Comparison of ENCODE assay signal across 29 cellular contexts in the genomic region with DNA sequence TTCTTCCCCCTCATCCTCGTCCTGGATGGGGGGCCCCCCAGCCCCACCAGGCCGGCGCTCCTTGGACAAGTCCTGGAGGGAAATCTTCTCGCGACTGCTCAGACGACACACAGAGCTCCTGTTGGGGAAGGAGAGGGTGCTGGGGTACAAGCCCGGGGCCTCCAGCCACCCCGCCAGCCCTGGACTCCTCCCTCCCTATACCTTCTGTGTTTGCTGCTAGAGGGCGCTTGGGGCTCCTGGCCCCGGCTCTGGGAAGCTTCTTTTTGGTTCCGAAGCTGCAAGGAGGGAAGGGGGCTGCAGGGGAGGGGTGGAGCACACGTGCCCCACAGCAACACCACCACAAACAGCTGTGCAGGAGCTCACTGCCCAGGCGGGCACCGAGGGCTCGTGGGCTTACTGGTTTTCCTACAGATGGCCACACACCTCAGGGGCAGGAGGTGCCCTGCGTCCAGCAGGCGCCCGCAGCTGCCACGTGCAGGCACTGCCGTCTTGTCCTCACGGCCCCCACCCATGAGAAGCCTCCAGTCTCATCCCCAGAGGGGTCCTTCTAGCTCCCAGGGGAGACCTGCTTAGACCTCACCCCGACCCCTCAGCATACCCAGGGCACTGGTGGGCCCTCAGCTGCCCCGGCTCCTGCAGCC. TPM values are rescaled to one million over a fixed set of nuclear protein-coding genes. Genes with fewer than 3 reads are reported as not detected.
A peak's percentile ranks its signal among the peaks of the same experiment; 100 is the strongest.
DNase-seq lines count a peak whose midpoint lies in the region; ATAC-seq, FAIRE-seq and TF ChIP-seq lines count a peak whose summit lies in the region.
"Had no signal": no experiment of that assay in that cellular context is flagged by ENCODE, and none has a peak within 500 bp of the region (broad histone marks: within the 10 kb centered on the region; RNA-seq: fewer than 3 reads in every experiment).

No MANE protein-coding gene starts in this region.

- TF ChIP-seq CTCF in HFFc6 (IDR thresholded peaks at IDR 0.05) = peak; percentile 8; the same call in 1 of the 2 replicates
- no peak for TF ChIP-seq CTCF in K562 (IDR thresholded peaks at IDR 0.05 in 2 of 3, conservative IDR thresholded peaks at IDR 0.05 in 1 of 3; ENCODE audit: insufficient read depth in 2 of 3, low read depth in 1 of 3, low read length in 3 of 3)

- H3K4me1 ChIP-seq in K562 (replicated peaks in 1 of 2; ENCODE audit: control insufficient read depth in 2 of 2, insufficient read depth in 2 of 2, low read length in 2 of 2) = peaks cover 0 to 67% of the 10 kb centered on the region in 2 experiments; a peak in 2 of 5 replicates
- H3K4me1 ChIP-seq: uterus had no signal

- no peak for TF ChIP-seq POLR2A in K562 (conservative IDR thresholded peaks at IDR 0.05)

- no peak overlapping the region for H3K27ac Mint-ChIP-seq in HFFc6
- H3K27ac Mint-ChIP-seq: CD14-positive monocyte; natural killer cell treated with Interleukin-12 subunit alpha and Interleukin-12 subunit beta and Interleukin-15 and Interleukin-18, amount 100 ng/mL, for 72 hours; stimulated activated effector memory CD8-positive, alpha-beta T cell treated with anti-CD3 and anti-CD28 coated beads, Interleukin-12 subunit alpha, Interleukin-12 subunit beta, amount 100 ng/mL, for 72 hours had no signal

- H3K27me3 ChIP-seq in K562 (ENCODE audit: control insufficient read depth in 2 of 2, insufficient read depth in 2 of 2, low read length in 2 of 2) = no peaks in the 10 kb centered on the region
- H3K27me3 ChIP-seq: ovary, right atrium auricular region, spleen, uterus had no signal

- no peaks in the 10 kb centered on the region for H4K20me1 ChIP-seq in K562 (replicated peaks; ENCODE audit: control insufficient read depth, insufficient read depth, low read length)

- no peak for FAIRE-seq in K562 (lab: Jason Lieb, UNC)

- H3K4me3 Mint-ChIP-seq in HFFc6 = no peak overlapping the region
- H3K4me3 Mint-ChIP-seq in activated T-cell treated with anti-CD3 and anti-CD28 coated beads, Interleukin-2, amount 50 U/mL, for 4 hours = no peak overlapping the region
- H3K4me3 Mint-ChIP-seq: CD14-positive monocyte; natural killer cell treated with Interleukin-12 subunit alpha and Interleukin-12 subunit beta and Interleukin-15 and Interleukin-18, amount 100 ng/mL, for 72 hours; stimulated activated effector memory CD8-positive, alpha-beta T cell treated with anti-CD3 and anti-CD28 coated beads, Interleukin-12 subunit alpha, Interleukin-12 subunit beta, amount 100 ng/mL, for 72 hours had no signal

- no peaks in the 10 kb centered on the region for H3K27me3 Mint-ChIP-seq in HFFc6 (ENCODE audit: insufficient read depth)
- no peaks in the 10 kb centered on the region for H3K27me3 Mint-ChIP-seq in activated T-cell treated with anti-CD3 and anti-CD28 coated beads, Interleukin-2, amount 50 U/mL, for 4 hours (ENCODE audit: low read depth)
- H3K27me3 Mint-ChIP-seq: natural killer cell treated with Interleukin-12 subunit alpha and Interleukin-12 subunit beta and Interleukin-15 and Interleukin-18, amount 100 ng/mL, for 72 hours had no signal

- in situ Hi-C loops in K562 (cut with MboI) = no loop called here

- DNase-seq in ELF-1 (ENCODE audit: low read depth, low spot score) (peak; percentile 36), HFFc6 (no peak), K562 (ENCODE audit: extremely low read depth in 1 of 4, low spot score in 3 of 4) (no peak), myocyte (ENCODE audit: low read depth) (peak; percentile 22), left lobe of liver (ENCODE audit: low spot score) (no peak), caudate nucleus (lab: John Stamatoyannopoulos, UW) (no peak)
- no peak for DNase-seq in activated T-cell treated with anti-CD3 and anti-CD28 coated beads, Interleukin-2, amount 50 U/mL, for 4 hours
- DNase-seq: activated gamma-delta T cell treated with Interleukin-2 at 50 U/mL for 16 hours; cerebellar nuclear complex; EL; head of caudate nucleus; left ventricle myocardium inferior; midbrain; NCI-H187; NCI-H524 treated with DMSO at 0.1 percent for 48 hours; ovary; spleen; stimulated activated CD4-positive, alpha-beta T cell treated with anti-CD3 and anti-CD28 coated beads, Interleukin-2, amount 100 ng/mL, for 48 hours; T1000; uterus had no signal

- H2AFZ ChIP-seq in K562 (ENCODE audit: low read depth, low read length) = no peak overlapping the region

- intact Hi-C loops in K562 (cut with micrococcal nuclease) = no loop called here

- H3K4me3 ChIP-seq in K562 = no peak overlapping the region
- H3K4me3 ChIP-seq: left ventricle myocardium inferior, ovary, right atrium auricular region, SK-N-MC, spleen, uterus had no signal

- peaks cover 70% of the 10 kb centered on the region for H3K36me3 ChIP-seq in K562 (ENCODE audit: control insufficient read depth, insufficient read depth, low read length)
- H3K36me3 ChIP-seq: ovary, uterus had no signal

- H3K27ac ChIP-seq in K562 (ENCODE audit: extremely low read depth, low read depth, low read length) = no peak overlapping the region
- H3K27ac ChIP-seq in caudate nucleus (ENCODE audit: low read depth, low read length) = no peak overlapping the region
- H3K27ac ChIP-seq: left ventricle myocardium inferior, ovary, right atrium auricular region, SK-N-MC, spleen, uterus had no signal

- H3K4me2 ChIP-seq in K562 (ENCODE audit: insufficient read depth, low read length) = no peak overlapping the region

- no peaks in the 10 kb centered on the region for H3K9me3 Mint-ChIP-seq in HFFc6
- no peaks in the 10 kb centered on the region for H3K9me3 Mint-ChIP-seq in activated T-cell treated with anti-CD3 and anti-CD28 coated beads, Interleukin-2, amount 50 U/mL, for 4 hours
- H3K9me3 Mint-ChIP-seq: natural killer cell treated with Interleukin-12 subunit alpha and Interleukin-12 subunit beta and Interleukin-15 and Interleukin-18, amount 100 ng/mL, for 72 hours; stimulated activated effector memory CD8-positive, alpha-beta T cell treated with anti-CD3 and anti-CD28 coated beads, Interleukin-12 subunit alpha, Interleukin-12 subunit beta, amount 100 ng/mL, for 72 hours had no signal

- H3K36me3 Mint-ChIP-seq in HFFc6 (ENCODE audit: low read depth) = no peaks in the 10 kb centered on the region
- H3K36me3 Mint-ChIP-seq in activated T-cell treated with anti-CD3 and anti-CD28 coated beads, Interleukin-2, amount 50 U/mL, for 4 hours (ENCODE audit: insufficient read depth) = peaks cover 7% of the 10 kb centered on the region
- H3K36me3 Mint-ChIP-seq: natural killer cell treated with Interleukin-12 subunit alpha and Interleukin-12 subunit beta and Interleukin-15 and Interleukin-18, amount 100 ng/mL, for 72 hours had no signal

- no peaks in the 10 kb centered on the region for H3K9me3 ChIP-seq in K562 (replicated peaks; ENCODE audit: control insufficient read depth, insufficient read depth, low read depth, low read length)
- H3K9me3 ChIP-seq: left ventricle myocardium inferior, ovary, right atrium auricular region, spleen, uterus had no signal

- TSS peak; percentile 46 for BruUV-seq in K562 (replicated peaks; lab: Mats Ljungman, UMichigan)

- no peaks in the 10 kb centered on the region for H3K4me1 Mint-ChIP-seq in HFFc6 (ENCODE audit: low read depth)
- H3K4me1 Mint-ChIP-seq in activated T-cell treated with anti-CD3 and anti-CD28 coated beads, Interleukin-2, amount 50 U/mL, for 4 hours (ENCODE audit: low read depth) = no peaks in the 10 kb centered on the region

- POLR2A ChIA-PET in K562 (lab: Yijun Ruan, JAX) = interaction anchor here (1.1 kb wide), 1 partner anchor 10 kb away, joined by 4 read pairs; no protein-coding TSS in a partner anchor

- ATAC-seq in K562 (peak; percentile 44; the same call in 1 of the 3 replicates), left lobe of liver (no peak)
- no peak for ATAC-seq in activated T-cell treated with anti-CD3 and anti-CD28 coated beads, Interleukin-2, amount 50 U/mL, for 4 hours
- ATAC-seq: natural killer cell treated with Interleukin-12 subunit alpha and Interleukin-12 subunit beta and Interleukin-15 and Interleukin-18, amount 100 ng/mL, for 72 hours; stimulated activated effector memory CD8-positive, alpha-beta T cell treated with anti-CD3 and anti-CD28 coated beads, Interleukin-12 subunit alpha, Interleukin-12 subunit beta, amount 100 ng/mL, for 72 hours had no signal

- no peak for TF ChIP-seq EP300 in K562 (IDR thresholded peaks at IDR 0.05; ENCODE audit: low read length)

- H3K9me1 ChIP-seq in K562 (ENCODE audit: control insufficient read depth, insufficient read depth, low read length) = peaks cover 3% of the 10 kb centered on the region

- no peak overlapping the region; a peak in 1 of 4 replicates for H3K9ac ChIP-seq in K562 (ENCODE audit: insufficient read depth in 1 of 2, low read depth in 2 of 2, low read length in 2 of 2)

- CTCF ChIA-PET in K562 (lab: Yijun Ruan, JAX; ENCODE audit: low intra/inter-chr PET ratio) = no interaction called here

- TF ChIP-seq RAD21 in K562 (CRISPR knock-in tag; conservative IDR thresholded peaks at IDR 0.05 in 1 of 2, IDR thresholded peaks at IDR 0.05 in 1 of 2) = no peak

- WGBS in K562 (ENCODE audit: insufficient coverage, low coverage, missing lambda C conversion rate) = 79% methylated on average over 9 of the region's 23 CpGs

- peaks cover 2% of the 10 kb centered on the region; the same call in 1 of the 3 replicates for H3K79me2 ChIP-seq in K562 (ENCODE audit: control insufficient read depth, insufficient read depth, low read length)

RNA-seq across cellular contexts. Expression of a gene that starts 20.5 kb away (rescaled TPM):
- under 1 TPM in 5 of 6 experiments, not detected in 1; 0.55 to 0.94 (median 0.64) TPM for total RNA-seq in HFFc6 (2021; fragmentation: NEBNext Ultra II Directional; extraction: Animal tissue kit (Norgen Biotek cat#: 25700))
- total RNA-seq in K562 (2011; cell fraction: chromatin; rRNA removed; ENCODE audit: low replicate concordance) = 21.2 and 53.9 TPM in 2 replicates
- total RNA-seq in K562 (2011; cell fraction: nucleolus; rRNA removed) = 25.4 and 29.5 TPM in 2 replicates
- total RNA-seq in K562 (2011; cell fraction: nucleoplasm; rRNA removed) = 24.6 and 30.8 TPM in 2 replicates
- total RNA-seq in K562 (2014; rRNA removed) = 18.1 and 21.3 TPM in 2 replicates
- total RNA-seq in K562 (2014; rRNA removed; fragmentation: Illumina TruSeq; extraction: Trizol) = 6.8 and 8.0 TPM in 2 replicates
- 9.6 and 11.5 TPM in 2 replicates for total RNA-seq in K562 (2015; rRNA removed; fragmentation: Illumina TruSeq; extraction: Trizol)
- total RNA-seq in K562 (2021) = 17.3 and 18.9 TPM in 2 replicates
- polyA plus RNA-seq in K562 (2011; rRNA removed) = 11.9 and 13.2 TPM in 2 replicates
- polyA plus RNA-seq in K562 (2011; cell fraction: cytosol; rRNA removed) = 9.1 and 15.2 TPM in 2 replicates
- polyA plus RNA-seq in K562 (2011; cell fraction: nucleus; rRNA removed) = 39.1 and 62.6 TPM in 2 replicates
- 22.7 and 23.7 TPM in 2 replicates for polyA plus RNA-seq in K562 (2012)
- 13.5 and 14.0 TPM in 2 replicates for polyA plus RNA-seq in K562 (2014; fragmentation: Illumina TruSeq; extraction: Trizol)
- under 1 TPM; 0.35 to 0.59 TPM for polyA plus RNA-seq in K562 (2014; fragmentation: Nextera tagmentation; extraction: Ambion mirVana)
- 15.9 and 22.1 TPM in 2 replicates for polyA plus RNA-seq in K562 (2014; rRNA removed)
- 3.1 and 7.7 TPM in 2 replicates for polyA minus RNA-seq in K562 (2011; rRNA and poly(A)+ RNA removed)
- 5.2 and 6.4 TPM in 2 replicates for polyA minus RNA-seq in K562 (2011; cell fraction: cytosol; rRNA and poly(A)+ RNA removed)
- 10.0 and 12.8 TPM in 2 replicates for polyA minus RNA-seq in K562 (2011; cell fraction: nucleus; rRNA and poly(A)+ RNA removed)
- 0.78 and 1.4 TPM in 2 replicates for total RNA-seq in myocyte
- 2.2 TPM for polyA plus RNA-seq in myocyte (2012)
- 0.53 TPM for total RNA-seq in left lobe of liver
- 1 to 10 TPM in 1 of 3 donors, under 1 TPM in 2; 0.53 to 1.2 (median 0.87) TPM for total RNA-seq in activated T-cell treated with anti-CD3 and anti-CD28 coated beads, Interleukin-2, amount 50 U/mL, for 4 hours

RNA-seq across cellular contexts. Expression of a gene that starts 21.3 kb away (rescaled TPM):
- total RNA-seq in HFFc6 (2021; fragmentation: NEBNext Ultra II Directional; extraction: Animal tissue kit (Norgen Biotek cat#: 25700)) = 10 to 100 TPM; 82.7 to 96.0 (median 91.9) TPM
- total RNA-seq in K562 (2011; cell fraction: chromatin; rRNA removed; ENCODE audit: low replicate concordance) = 103 and 282 TPM in 2 replicates
- 185 and 189 TPM in 2 replicates for total RNA-seq in K562 (2011; cell fraction: nucleolus; rRNA removed)
- total RNA-seq in K562 (2011; cell fraction: nucleoplasm; rRNA removed) = 126 and 131 TPM in 2 replicates
- total RNA-seq in K562 (2014; rRNA removed) = 93.5 and 119 TPM in 2 replicates
- 16.3 and 21.9 TPM in 2 replicates for total RNA-seq in K562 (2014; rRNA removed; fragmentation: Illumina TruSeq; extraction: Trizol)
- total RNA-seq in K562 (2015; rRNA removed; fragmentation: Illumina TruSeq; extraction: Trizol) = 54.1 and 54.3 TPM in 2 replicates
- 89.7 and 110 TPM in 2 replicates for total RNA-seq in K562 (2021)
- 31.6 and 39.7 TPM in 2 replicates for polyA plus RNA-seq in K562 (2011; rRNA removed)
- polyA plus RNA-seq in K562 (2011; cell fraction: cytosol; rRNA removed) = 21.4 and 48.7 TPM in 2 replicates
- polyA plus RNA-seq in K562 (2011; cell fraction: nucleus; rRNA removed) = 238 and 450 TPM in 2 replicates
- 76.7 and 102 TPM in 2 replicates for polyA plus RNA-seq in K562 (2012)
- 33.7 and 54.3 TPM in 2 replicates for polyA plus RNA-seq in K562 (2014; fragmentation: Illumina TruSeq; extraction: Trizol)
- polyA plus RNA-seq in K562 (2014; fragmentation: Nextera tagmentation; extraction: Ambion mirVana) = 1 to 10 TPM; 1.8 to 2.7 TPM
- polyA plus RNA-seq in K562 (2014; rRNA removed) = 125 and 136 TPM in 2 replicates
- polyA minus RNA-seq in K562 (2011; rRNA and poly(A)+ RNA removed) = 5.9 and 7.7 TPM in 2 replicates
- polyA minus RNA-seq in K562 (2011; cell fraction: cytosol; rRNA and poly(A)+ RNA removed) = 15.9 and 20.8 TPM in 2 replicates
- 53.1 and 57.2 TPM in 2 replicates for polyA minus RNA-seq in K562 (2011; cell fraction: nucleus; rRNA and poly(A)+ RNA removed)
- 43.5 and 46.8 TPM in 2 replicates for total RNA-seq in myocyte
- polyA plus RNA-seq in myocyte (2012) = 60.8 TPM
- total RNA-seq in left lobe of liver = 46.5 TPM
- total RNA-seq in activated T-cell treated with anti-CD3 and anti-CD28 coated beads, Interleukin-2, amount 50 U/mL, for 4 hours = 100 to 1,000 TPM in 2 of 3 donors, 10 to 100 TPM in 1; 95.6 to 105 (median 104) TPM

RNA-seq across cellular contexts. Expression of a gene that starts 33.2 kb away (rescaled TPM):
- total RNA-seq in HFFc6 (2021; fragmentation: NEBNext Ultra II Directional; extraction: Animal tissue kit (Norgen Biotek cat#: 25700)) = 1 to 10 TPM; 2.4 to 3.3 (median 2.8) TPM
- 86.2 and 226 TPM in 2 replicates for total RNA-seq in K562 (2011; cell fraction: chromatin; rRNA removed; ENCODE audit: low replicate concordance)
- total RNA-seq in K562 (2011; cell fraction: nucleolus; rRNA removed) = 132 and 156 TPM in 2 replicates
- total RNA-seq in K562 (2011; cell fraction: nucleoplasm; rRNA removed) = 101 and 114 TPM in 2 replicates
- 63.2 and 78.7 TPM in 2 replicates for total RNA-seq in K562 (2014; rRNA removed)
- 25.8 and 29.2 TPM in 2 replicates for total RNA-seq in K562 (2014; rRNA removed; fragmentation: Illumina TruSeq; extraction: Trizol)
- total RNA-seq in K562 (2015; rRNA removed; fragmentation: Illumina TruSeq; extraction: Trizol) = 41.9 and 43.3 TPM in 2 replicates
- total RNA-seq in K562 (2021) = 65.7 and 70.3 TPM in 2 replicates
- polyA plus RNA-seq in K562 (2011; rRNA removed) = 23.3 and 28.6 TPM in 2 replicates
- polyA plus RNA-seq in K562 (2011; cell fraction: cytosol; rRNA removed) = 19.8 and 50.7 TPM in 2 replicates
- polyA plus RNA-seq in K562 (2011; cell fraction: nucleus; rRNA removed) = 75.3 and 114 TPM in 2 replicates
- 36.1 and 51.9 TPM in 2 replicates for polyA plus RNA-seq in K562 (2012)
- 39.5 and 44.9 TPM in 2 replicates for polyA plus RNA-seq in K562 (2014; fragmentation: Illumina TruSeq; extraction: Trizol)
- polyA plus RNA-seq in K562 (2014; fragmentation: Nextera tagmentation; extraction: Ambion mirVana) = 1 to 10 TPM; 7.5 to 9.8 TPM
- polyA plus RNA-seq in K562 (2014; rRNA removed) = 51.2 and 53.8 TPM in 2 replicates
- polyA minus RNA-seq in K562 (2011; rRNA and poly(A)+ RNA removed) = 19.9 and 43.3 TPM in 2 replicates
- 18.3 and 33.0 TPM in 2 replicates for polyA minus RNA-seq in K562 (2011; cell fraction: cytosol; rRNA and poly(A)+ RNA removed)
- polyA minus RNA-seq in K562 (2011; cell fraction: nucleus; rRNA and poly(A)+ RNA removed) = 32.5 and 38.9 TPM in 2 replicates
- 4.9 and 9.4 TPM in 2 replicates for total RNA-seq in myocyte
- polyA plus RNA-seq in myocyte (2012) = 9.3 TPM
- total RNA-seq in left lobe of liver = 9.7 TPM
- total RNA-seq in activated T-cell treated with anti-CD3 and anti-CD28 coated beads, Interleukin-2, amount 50 U/mL, for 4 hours = 10 to 100 TPM; 19.2 to 40.7 (median 19.5) TPM

RNA-seq across cellular contexts. Expression of a gene that starts 52.8 kb away (rescaled TPM):
- total RNA-seq in HFFc6 (2021; fragmentation: NEBNext Ultra II Directional; extraction: Animal tissue kit (Norgen Biotek cat#: 25700)) = 1 to 10 TPM; 4.1 to 8.8 (median 7.3) TPM
- total RNA-seq in K562 (2011; cell fraction: chromatin; rRNA removed; ENCODE audit: low replicate concordance) = 33.1 and 49.0 TPM in 2 replicates
- 39.5 and 44.5 TPM in 2 replicates for total RNA-seq in K562 (2011; cell fraction: nucleolus; rRNA removed)
- 49.1 and 49.5 TPM in 2 replicates for total RNA-seq in K562 (2011; cell fraction: nucleoplasm; rRNA removed)
- 366 and 390 TPM in 2 replicates for total RNA-seq in K562 (2014; rRNA removed)
- total RNA-seq in K562 (2014; rRNA removed; fragmentation: Illumina TruSeq; extraction: Trizol) = 114 and 159 TPM in 2 replicates
- 244 and 252 TPM in 2 replicates for total RNA-seq in K562 (2015; rRNA removed; fragmentation: Illumina TruSeq; extraction: Trizol)
- total RNA-seq in K562 (2021) = 207 and 227 TPM in 2 replicates
- 177 and 189 TPM in 2 replicates for polyA plus RNA-seq in K562 (2011; rRNA removed)
- polyA plus RNA-seq in K562 (2011; cell fraction: cytosol; rRNA removed) = 173 and 189 TPM in 2 replicates
- 99.4 and 117 TPM in 2 replicates for polyA plus RNA-seq in K562 (2011; cell fraction: nucleus; rRNA removed)
- polyA plus RNA-seq in K562 (2012) = 276 and 308 TPM in 2 replicates
- 224 and 227 TPM in 2 replicates for polyA plus RNA-seq in K562 (2014; fragmentation: Illumina TruSeq; extraction: Trizol)
- polyA plus RNA-seq in K562 (2014; fragmentation: Nextera tagmentation; extraction: Ambion mirVana) = 10 to 100 TPM; 31.8 to 43.6 TPM
- 324 and 325 TPM in 2 replicates for polyA plus RNA-seq in K562 (2014; rRNA removed)
- polyA minus RNA-seq in K562 (2011; rRNA and poly(A)+ RNA removed) = 86.4 and 93.6 TPM in 2 replicates
- 45.8 and 53.1 TPM in 2 replicates for polyA minus RNA-seq in K562 (2011; cell fraction: cytosol; rRNA and poly(A)+ RNA removed)
- 24.5 and 35.7 TPM in 2 replicates for polyA minus RNA-seq in K562 (2011; cell fraction: nucleus; rRNA and poly(A)+ RNA removed)
- total RNA-seq in myocyte = 4,534 and 4,610 TPM in 2 replicates
- polyA plus RNA-seq in myocyte (2012) = 2,366 TPM
- total RNA-seq in left lobe of liver = 0.18 TPM
- not detected for total RNA-seq in activated T-cell treated with anti-CD3 and anti-CD28 coated beads, Interleukin-2, amount 50 U/mL, for 4 hours
- total RNA-seq: natural killer cell treated with Interleukin-12 subunit alpha and Interleukin-12 subunit beta and Interleukin-15 and Interleukin-18, amount 100 ng/mL, for 72 hours had no signal

RNA-seq across cellular contexts. Expression of a gene that starts 58.1 kb away (rescaled TPM):
- total RNA-seq in HFFc6 (2021; fragmentation: NEBNext Ultra II Directional; extraction: Animal tissue kit (Norgen Biotek cat#: 25700)) = not detected
- 21.2 and 44.5 TPM in 2 replicates for total RNA-seq in K562 (2011; cell fraction: chromatin; rRNA removed; ENCODE audit: low replicate concordance)
- total RNA-seq in K562 (2011; cell fraction: nucleolus; rRNA removed) = 22.6 and 39.5 TPM in 2 replicates
- total RNA-seq in K562 (2011; cell fraction: nucleoplasm; rRNA removed) = 29.0 and 50.9 TPM in 2 replicates
- total RNA-seq in K562 (2014; rRNA removed) = 9.7 and 14.7 TPM in 2 replicates
- 5.7 and 7.3 TPM in 2 replicates for total RNA-seq in K562 (2014; rRNA removed; fragmentation: Illumina TruSeq; extraction: Trizol)
- total RNA-seq in K562 (2015; rRNA removed; fragmentation: Illumina TruSeq; extraction: Trizol) = 3.1 and 3.2 TPM in 2 replicates
- total RNA-seq in K562 (2021) = 13.8 and 21.1 TPM in 2 replicates
- polyA plus RNA-seq in K562 (2011; rRNA removed) = 4.6 and 15.8 TPM in 2 replicates
- 4.3 and 28.1 TPM in 2 replicates for polyA plus RNA-seq in K562 (2011; cell fraction: cytosol; rRNA removed)
- 3.8 and 33.4 TPM in 2 replicates for polyA plus RNA-seq in K562 (2011; cell fraction: nucleus; rRNA removed)
- 6.4 and 10.7 TPM in 2 replicates for polyA plus RNA-seq in K562 (2012)
- 19.6 and 26.5 TPM in 2 replicates for polyA plus RNA-seq in K562 (2014; fragmentation: Illumina TruSeq; extraction: Trizol)
- polyA plus RNA-seq in K562 (2014; fragmentation: Nextera tagmentation; extraction: Ambion mirVana) = 1 to 10 TPM; 5.4 to 5.7 TPM
- polyA plus RNA-seq in K562 (2014; rRNA removed) = 12.4 and 17.5 TPM in 2 replicates
- polyA minus RNA-seq in K562 (2011; rRNA and poly(A)+ RNA removed) = 1.9 and 8.0 TPM in 2 replicates
- polyA minus RNA-seq in K562 (2011; cell fraction: cytosol; rRNA and poly(A)+ RNA removed) = 3.7 and 9.2 TPM in 2 replicates
- polyA minus RNA-seq in K562 (2011; cell fraction: nucleus; rRNA and poly(A)+ RNA removed) = 1.9 and 6.6 TPM in 2 replicates
- not detected in 2 replicates for total RNA-seq in myocyte
- polyA plus RNA-seq in myocyte (2012) = not detected
- not detected for total RNA-seq in left lobe of liver
- total RNA-seq in activated T-cell treated with anti-CD3 and anti-CD28 coated beads, Interleukin-2, amount 50 U/mL, for 4 hours = under 1 TPM in 2 of 3 donors, not detected in 1; 0.26 to 0.53 TPM
- total RNA-seq: epithelial cell of proximal tubule, fibroblast of villous mesenchyme, LHCN-M2, RPMI7951 had no signal

Comparison
In these comparisons a context has a peak if more than half of its experiments do, and no peak if none do; other contexts are left out.
1. DNase-seq: peak in ELF-1 (single experiment) and myocyte (single experiment); none in HFFc6 (single experiment), K562 (0 of 4), left lobe of liver (single experiment), activated T-cell treated with anti-CD3 and anti-CD28 coated beads, Interleukin-2, amount 50 U/mL, for 4 hours (single experiment) and caudate nucleus (0 of 61).